ENCODE assay signal across 10 cellular contexts in genomic region chr19:5789886-5790572, GRCh38. TPM values are rescaled to one million over a fixed set of nuclear protein-coding genes. Genes with fewer than 3 reads are reported as not detected.
DNase-seq lines count a peak whose midpoint lies in the region; ATAC-seq and TF ChIP-seq lines count a peak whose summit lies in the region.
"Had no signal": no experiment of that assay in that cellular context is flagged by ENCODE, and none has a peak within 500 bp of the region (broad histone marks: within the 10 kb centered on the region; RNA-seq: fewer than 3 reads in every experiment).

No MANE protein-coding gene starts in this region.

- peak overlapping the region; percentile 100 for H3K27ac Mint-ChIP-seq in activated naive CD4-positive, alpha-beta T cell treated with anti-CD3 and anti-CD28 coated beads, Interleukin-2, amount 10 ng/mL, durations not matched to agents 7 days and 5 days
- peak overlapping the region; percentile 98 for H3K27ac Mint-ChIP-seq in memory B cell

- no peak for TF ChIP-seq POLR2A in transverse colon (IDR thresholded peaks at IDR 0.05)

- H3K4me1 ChIP-seq in transverse colon = peaks cover 0 to 7% (median 6%) of the 10 kb centered on the region in 4 donors

- intact Hi-C loops in transverse colon (cut with DNase I; ENCODE audit: low total_unique reads) = no loop called here

- TF ChIP-seq CTCF in brain microvascular endothelial cell (IDR thresholded peaks at IDR 0.05; ENCODE audit: low read depth, low read length, missing control alignments) (no peak), transverse colon (IDR thresholded peaks at IDR 0.05) (no peak)

- no peak for DNase-seq in activated naive CD4-positive, alpha-beta T cell treated with anti-CD3 and anti-CD28 coated beads, Interleukin-2, amount 10 ng/mL, durations not matched to agents 7 days and 5 days
- DNase-seq in activated naive CD4-positive, alpha-beta T cell treated with anti-CD3 and anti-CD28 coated beads, Interleukin-2, amount 50 U/mL, for 16 hours = no peak
- no peak for DNase-seq in brain microvascular endothelial cell
- no peak for DNase-seq in memory B cell (ENCODE audit: low spot score in 2 of 2)
- no peak for DNase-seq in transverse colon
- DNase-seq in GDM1 (lab: John Stamatoyannopoulos, UW) = no peak
- DNase-seq in COR-L47 (lab: John Stamatoyannopoulos, UW) = no peak

- peaks cover 36% of the 10 kb centered on the region for H3K36me3 ChIP-seq in brain microvascular endothelial cell (replicated peaks)
- peaks cover 0 to 46% (median 20%) of the 10 kb centered on the region in 4 donors for H3K36me3 ChIP-seq in transverse colon

- peaks cover 2% of the 10 kb centered on the region for H3K9me3 Mint-ChIP-seq in activated naive CD4-positive, alpha-beta T cell treated with anti-CD3 and anti-CD28 coated beads, Interleukin-2, amount 10 ng/mL, durations not matched to agents 7 days and 5 days
- peaks cover 1% of the 10 kb centered on the region for H3K9me3 Mint-ChIP-seq in memory B cell

- no peaks in the 10 kb centered on the region for H3K27me3 ChIP-seq in brain microvascular endothelial cell (replicated peaks)
- no peaks in the 10 kb centered on the region for H3K27me3 ChIP-seq in transverse colon

- peaks cover 31% of the 10 kb centered on the region for H3K36me3 Mint-ChIP-seq in activated naive CD4-positive, alpha-beta T cell treated with anti-CD3 and anti-CD28 coated beads, Interleukin-2, amount 10 ng/mL, durations not matched to agents 7 days and 5 days
- H3K36me3 Mint-ChIP-seq in memory B cell = peaks cover 27% of the 10 kb centered on the region

- H3K9me3 ChIP-seq in transverse colon = no peaks in the 10 kb centered on the region

- CTCF ChIA-PET in activated naive CD4-positive, alpha-beta T cell treated with anti-CD3 and anti-CD28 coated beads, Interleukin-2, amount 10 ng/mL, durations not matched to agents 7 days and 5 days (lab: Charles Lee) = interaction anchor here (0.8 to 1.1 kb wide), 2 partner anchors 14 to 16 kb away, joined by 3 to 5 read pairs; no protein-coding TSS in a partner anchor

- in situ Hi-C loops in brain microvascular endothelial cell (cut with HindIII; ENCODE audit: low pct_ligation_motif_present, low sequenced_read_pairs) (no loop called here), transverse colon (cut with MboI; ENCODE audit: low pct_ligation_motif_present in 1 of 4, low pct_unique_long_range_greater_than_20kb in 1 of 4, low sequenced_read_pairs in 3 of 4) (no loop called here)

- ATAC-seq in memory B cell (ENCODE audit: low read depth) (no peak), GM21825 (IDR thresholded peaks at IDR 0.05; ENCODE audit: unreplicated experiment) (no peak)

- no peak overlapping the region for H3K27ac ChIP-seq in brain microvascular endothelial cell
- peak overlapping the region; percentile 90 to 97 (median 91) for H3K27ac ChIP-seq in transverse colon

- H3K4me1 Mint-ChIP-seq in activated naive CD4-positive, alpha-beta T cell treated with anti-CD3 and anti-CD28 coated beads, Interleukin-2, amount 10 ng/mL, durations not matched to agents 7 days and 5 days = peaks cover 16% of the 10 kb centered on the region
- peaks cover 10% of the 10 kb centered on the region for H3K4me1 Mint-ChIP-seq in memory B cell

- TF ChIP-seq EP300 in transverse colon (IDR thresholded peaks at IDR 0.05; ENCODE audit: low read depth) = no peak

- H3K4me3 Mint-ChIP-seq in activated naive CD4-positive, alpha-beta T cell treated with anti-CD3 and anti-CD28 coated beads, Interleukin-2, amount 10 ng/mL, durations not matched to agents 7 days and 5 days = peak overlapping the region; percentile 99
- H3K4me3 Mint-ChIP-seq in memory B cell = peak overlapping the region; percentile 92

- H3K4me3 ChIP-seq in brain microvascular endothelial cell (ENCODE audit: low read depth, low read length) = peak overlapping the region; percentile 91
- H3K4me3 ChIP-seq in transverse colon = peak overlapping the region in 3 of 4 donors; percentile 51 to 62 (median 58)

- peaks cover 6% of the 10 kb centered on the region for H3K27me3 Mint-ChIP-seq in activated naive CD4-positive, alpha-beta T cell treated with anti-CD3 and anti-CD28 coated beads, Interleukin-2, amount 10 ng/mL, durations not matched to agents 7 days and 5 days
- peaks cover 2% of the 10 kb centered on the region for H3K27me3 Mint-ChIP-seq in memory B cell

- WGBS in transverse colon (ENCODE audit: low coverage in 1 of 2), 2 donors = 73 to 100% methylated on average over 1 to 26 of the region's 27 CpGs

RNA-seq across cellular contexts. Expression of gene DUS3L, which starts 0.9 kb away (rescaled TPM):
- total RNA-seq in transverse colon = 10 to 100 TPM; 28.3 to 86.6 (median 56.6) TPM

RNA-seq across cellular contexts. Expression of gene PRR22, which starts 5.5 kb away (rescaled TPM):
- total RNA-seq in transverse colon = 10 to 100 TPM in 1 of 4 donors, 1 to 10 TPM in 3; 1.1 to 10.5 (median 1.6) TPM

RNA-seq across cellular contexts. Expression of gene NRTN, which starts 14.8 kb away (rescaled TPM):
- total RNA-seq in transverse colon = 1 to 10 TPM in 3 of 4 donors, under 1 TPM in 1; 0.82 to 3.8 (median 1.5) TPM
- total RNA-seq: aorta, LHCN-M2 had no signal

RNA-seq across cellular contexts. Expression of gene FUT6, which starts 49.5 kb away (rescaled TPM):
- 100 to 1,000 TPM in 2 of 4 donors, 10 to 100 TPM in 2; 71.9 to 251 (median 115) TPM for total RNA-seq in transverse colon
- total RNA-seq: aorta, LHCN-M2 had no signal
